ENCODE assay signal across 16 cellular contexts in the genomic region with DNA sequence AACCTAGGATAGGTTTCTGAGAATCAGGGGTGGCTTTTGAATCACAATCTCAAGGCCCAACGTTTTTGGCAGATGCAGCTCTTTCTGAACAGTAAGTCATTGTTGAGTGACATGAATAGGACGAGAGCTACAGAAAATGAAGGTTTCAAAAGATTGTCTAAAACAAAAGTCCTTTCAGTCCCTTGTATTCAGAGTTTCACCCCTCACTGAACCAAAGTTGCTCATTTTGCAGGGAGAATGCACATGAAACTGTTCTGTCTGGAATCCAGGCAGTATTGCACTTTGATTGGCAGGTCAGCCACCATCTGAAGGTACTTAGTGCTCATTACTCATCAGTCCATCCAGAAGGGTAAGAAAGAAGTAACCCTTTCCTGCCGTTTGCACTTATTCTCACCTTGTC. TPM values are rescaled to one million over a fixed set of nuclear protein-coding genes. Genes with fewer than 3 reads are reported as not detected.
DNase-seq lines count a peak whose midpoint lies in the region; ATAC-seq and TF ChIP-seq lines count a peak whose summit lies in the region.
"Had no signal": no experiment of that assay in that cellular context is flagged by ENCODE, and none has a peak within 500 bp of the region (broad histone marks: within the 10 kb centered on the region; RNA-seq: fewer than 3 reads in every experiment).

No MANE protein-coding gene starts in this region.

- no peak overlapping the region for H3K9ac ChIP-seq in Karpas-422 (ENCODE audit: low read length)

- TF ChIP-seq CTCF in fibroblast of the aortic adventitia (IDR thresholded peaks at IDR 0.05; ENCODE audit: insufficient read depth, low read length) (no peak), prostate gland (IDR thresholded peaks at IDR 0.05) (no peak)

- DNase-seq in Karpas-422 (peak; percentile 37), fibroblast of the aortic adventitia (ENCODE audit: low read depth) (peak; percentile 2), retina (peak; percentile 20), prostate gland (ENCODE audit: low spot score) (no peak)
- no peak for DNase-seq in activated effector memory CD4-positive, alpha-beta T cell treated with anti-CD3 and anti-CD28 coated beads, Interleukin-2, amount 50 U/mL, for 16 hours
- no peak for DNase-seq in stimulated activated CD4-positive, alpha-beta T cell treated with anti-CD3 and anti-CD28 coated beads, Interleukin-4, amount 100 ng/mL, for 4 hours
- DNase-seq: activated CD4-positive, alpha-beta T cell treated with anti-CD3 and anti-CD28 coated beads, Interleukin-2, amount 50 U/mL, for 1 hour; CD4-positive, alpha-beta T cell; IMR-90; mesenchymal stem cell; NCI-H1092; NCI-H2171; SJCRH30 had no signal

- 35% methylated on average over 3 of the region's 3 CpGs for WGBS in prostate gland

- intact Hi-C loops in prostate gland (cut with DNase I) = no loop called here

- H3K4me1 ChIP-seq in Karpas-422 (ENCODE audit: low read length) = no peaks in the 10 kb centered on the region
- H3K4me1 ChIP-seq in prostate gland (replicated peaks) = no peaks in the 10 kb centered on the region
- H3K4me1 ChIP-seq: SJCRH30 had no signal

- no peaks in the 10 kb centered on the region for H3K36me3 ChIP-seq in Karpas-422 (ENCODE audit: insufficient read depth, low read length)
- H3K36me3 ChIP-seq in prostate gland = no peaks in the 10 kb centered on the region
- H3K36me3 ChIP-seq: neutrophil, SJCRH30 had no signal

- no peak overlapping the region for H3K4me2 ChIP-seq in Karpas-422 (ENCODE audit: low read depth, low read length, poor library complexity, severe bottlenecking)

- no peak for TF ChIP-seq POLR2A in prostate gland (IDR thresholded peaks at IDR 0.05)

- H3K4me3 ChIP-seq in Karpas-422 (ENCODE audit: low read length) (no peak overlapping the region), fibroblast of the aortic adventitia (ENCODE audit: low read depth, low read length) (no peak overlapping the region), prostate gland (no peak overlapping the region)
- H3K4me3 ChIP-seq: SJCRH30 had no signal

- H3K27me3 ChIP-seq in Karpas-422 (ENCODE audit: low read length) (no peaks in the 10 kb centered on the region), prostate gland (replicated peaks; ENCODE audit: insufficient read depth) (no peaks in the 10 kb centered on the region)
- H3K27me3 ChIP-seq: neutrophil, SJCRH30 had no signal

- no peak overlapping the region; the same call in 1 of the 2 replicates for H2AFZ ChIP-seq in Karpas-422 (ENCODE audit: low read length)

- H3K9me2 ChIP-seq in Karpas-422 (replicated peaks; ENCODE audit: insufficient read depth, low read length) = no peaks in the 10 kb centered on the region

- H3K27ac ChIP-seq in Karpas-422 (ENCODE audit: low read length) = no peak overlapping the region
- H3K27ac ChIP-seq in prostate gland = no peak overlapping the region
- H3K27ac ChIP-seq: neutrophil, SJCRH30, skin epidermis had no signal

- no peaks in the 10 kb centered on the region for H3K79me2 ChIP-seq in Karpas-422 (ENCODE audit: low read length)

- H3K9me3 ChIP-seq in Karpas-422 (ENCODE audit: low read length) = no peaks in the 10 kb centered on the region
- H3K9me3 ChIP-seq in prostate gland = no peaks in the 10 kb centered on the region
- H3K9me3 ChIP-seq: neutrophil had no signal

- no peaks in the 10 kb centered on the region for H4K20me1 ChIP-seq in Karpas-422 (ENCODE audit: insufficient read depth, low read depth, low read length)

- peak; percentile 30; the same call in 2 of the 3 replicates for ATAC-seq in SK-N-SH treated with all-trans-retinoic acid at 6 μM for 48 hours

TF ChIP-seq in SK-N-SH treated with all-trans-retinoic acid at 6 μM for 48 hours, 23 proteins besides CTCF, POLR2A, EP300 and RAD21:
- no peak for TF ChIP-seq SNAI2 (CRISPR knock-in tag; IDR thresholded peaks at IDR 0.05)
- TF ChIP-seq ZC3H10 (CRISPR knock-in tag; IDR thresholded peaks at IDR 0.05) = no peak
- no peak for TF ChIP-seq ARNTL (CRISPR knock-in tag; IDR thresholded peaks at IDR 0.05; ENCODE audit: borderline replicate concordance, low read depth)
- no peak for TF ChIP-seq RARB (CRISPR knock-in tag; IDR thresholded peaks at IDR 0.05)
- TF ChIP-seq ZFP30 (CRISPR knock-in tag; IDR thresholded peaks at IDR 0.05) = no peak
- no peak for TF ChIP-seq GLIS3 (CRISPR knock-in tag; IDR thresholded peaks at IDR 0.05)

RNA-seq across cellular contexts. Expression of a gene that starts 24.1 kb away (rescaled TPM):
- 51.2 and 71.1 TPM in 2 replicates for total RNA-seq in Karpas-422 (2014; rRNA removed; shearing (Covaris generic); ENCODE audit: low replicate concordance)
- total RNA-seq in fibroblast of the aortic adventitia (ENCODE audit: low replicate concordance) = 0.09 TPM in 1 of 2 replicates, not detected in the other
- 1 to 10 TPM in 1 of 2 donors, under 1 TPM in 1; 0.36 to 7.6 TPM for total RNA-seq in prostate gland

Comparison
In these comparisons a context has a peak if more than half of its experiments do, and no peak if none do; other contexts are left out.
1. DNase-seq: peak in Karpas-422 (single experiment), fibroblast of the aortic adventitia (single experiment) and retina (single experiment); none in activated effector memory CD4-positive, alpha-beta T cell treated with anti-CD3 and anti-CD28 coated beads, Interleukin-2, amount 50 U/mL, for 16 hours (single experiment), stimulated activated CD4-positive, alpha-beta T cell treated with anti-CD3 and anti-CD28 coated beads, Interleukin-4, amount 100 ng/mL, for 4 hours (0 of 2) and prostate gland (single experiment).